1 cellular context compared by ENCODE assay signal in genomic region chr3:184532940-184533732, GRCh38.
A peak's percentile ranks its signal among the peaks of the same experiment; 100 is the strongest.
TF ChIP-seq lines count a peak whose summit lies in the region.

No MANE protein-coding gene starts in this region.

TF ChIP-seq in GM23338, 12 proteins besides CTCF, POLR2A, EP300 and RAD21 (continued from another document):
- TF ChIP-seq ZNF462 (CRISPR knock-in tag; IDR thresholded peaks at IDR 0.05): no peak
- TF ChIP-seq REST (IDR thresholded peaks at IDR 0.05; ENCODE audit: unreplicated experiment): peak; percentile 27
